23 cellular contexts compared by ENCODE assay signal in genomic region chr21:15549671-15550070, GRCh38.
DNase-seq lines count a peak whose midpoint lies in the region; ATAC-seq and TF ChIP-seq lines count a peak whose summit lies in the region.
"Had no signal": no experiment of that assay in that cellular context is flagged by ENCODE, and none has a peak within 500 bp of the region (broad histone marks: within the 10 kb centered on the region; RNA-seq: fewer than 3 reads in every experiment).

No MANE protein-coding gene starts in this region.

- H3K9ac ChIP-seq in neuronal stem cell (ENCODE audit: low read depth, low read length, poor library complexity), result no peak overlapping the region

- POLR2A ChIA-PET in WTC11 (lab: Charles Lee), result no interaction called here

- H3K27ac ChIP-seq in GM23338 (ENCODE audit: low read depth) (no peak overlapping the region), neuronal stem cell (replicated peaks; ENCODE audit: low read length) (no peak overlapping the region)
- H3K27ac ChIP-seq: SJSA1, tibial nerve had no signal

- H2BK15ac ChIP-seq in neuronal stem cell (ENCODE audit: low read length), result no peak overlapping the region

- no peak overlapping the region for H4K8ac ChIP-seq in neuronal stem cell (ENCODE audit: low read depth, low read length)

- H3K14ac ChIP-seq in neuronal stem cell (ENCODE audit: low read length), result no peak overlapping the region

- WGBS in neuronal stem cell (ENCODE audit: extremely low coverage in 2 of 2, insufficient read length in 2 of 2, insufficient replicate concordance in 1 of 2), 2 donors, result no CpG with 5 or more reads among the region's 3 CpGs

- H4K20me1 ChIP-seq in GM23338 (replicated peaks; ENCODE audit: insufficient read depth), result no peaks in the 10 kb centered on the region

- no peaks in the 10 kb centered on the region for H3K27me3 Mint-ChIP-seq in GM23338 (ENCODE audit: insufficient read depth, low read depth, poor library complexity)
- no peaks in the 10 kb centered on the region for H3K27me3 Mint-ChIP-seq in WTC11 (ENCODE audit: low read depth)
- H3K27me3 Mint-ChIP-seq: activated T-helper 17 cell treated with anti-CD3 and anti-CD28 coated beads, Interleukin-2, amount 50 U/mL, for 72 hours; stimulated activated naive B cell treated with anti-CD40 and anti-IgM and Interleukin-4, amounts not matched to agents 10 μg/mL and 1 μg/mL and 100 μg/mL, for 72 hours had no signal

- H3K4me1 Mint-ChIP-seq in GM23338 (peaks cover 10% of the 10 kb centered on the region; the same call in 2 of the 3 replicates), WTC11 (peaks cover 11% of the 10 kb centered on the region)
- H3K4me1 Mint-ChIP-seq: activated T-helper 17 cell treated with anti-CD3 and anti-CD28 coated beads, Interleukin-2, amount 50 U/mL, for 72 hours had no signal

- no peaks in the 10 kb centered on the region for H3K9me3 Mint-ChIP-seq in GM23338
- H3K9me3 Mint-ChIP-seq in WTC11, result no peaks in the 10 kb centered on the region
- H3K9me3 Mint-ChIP-seq: activated T-helper 17 cell treated with anti-CD3 and anti-CD28 coated beads, Interleukin-2, amount 50 U/mL, for 72 hours; CD8-positive, alpha-beta T cell; effector memory CD8-positive, alpha-beta T cell; stimulated activated naive B cell treated with anti-CD40 and anti-IgM and Interleukin-4, amounts not matched to agents 10 μg/mL and 1 μg/mL and 100 μg/mL, for 72 hours had no signal

- H2AK5ac ChIP-seq in neuronal stem cell (ENCODE audit: low read depth, low read length), result no peak overlapping the region

- H3K79me1 ChIP-seq in neuronal stem cell (ENCODE audit: low read depth, low read length), result no peaks in the 10 kb centered on the region

- no peak overlapping the region for H2BK12ac ChIP-seq in neuronal stem cell (ENCODE audit: low read length)

- H3K18ac ChIP-seq in neuronal stem cell (ENCODE audit: low read length), result no peak overlapping the region

- TF ChIP-seq CTCF in GM23338 (conservative IDR thresholded peaks at IDR 0.05; ENCODE audit: low read depth in 2 of 2) (no peak), WTC11 (IDR thresholded peaks at IDR 0.05) (no peak)

- no peaks in the 10 kb centered on the region for H3K27me3 ChIP-seq in GM23338 (ENCODE audit: insufficient read depth)
- peaks cover 0 to 4% (median 0%) of the 10 kb centered on the region in 3 experiments for H3K27me3 ChIP-seq in neuronal stem cell (ENCODE audit: control insufficient read depth in 3 of 3, insufficient read depth in 3 of 3, low read depth in 1 of 3, low read length in 3 of 3)
- H3K27me3 ChIP-seq: SJSA1, tibial nerve had no signal

- no peak overlapping the region for H3K4ac ChIP-seq in neuronal stem cell (ENCODE audit: low read length)

- H2BK120ac ChIP-seq in neuronal stem cell (ENCODE audit: low read depth, low read length), result no peak overlapping the region

- CTCF ChIA-PET in WTC11 (lab: Charles Lee), result no interaction called here

- H3K79me2 ChIP-seq in GM23338 (replicated peaks; ENCODE audit: insufficient read depth), result no peaks in the 10 kb centered on the region

- no peak overlapping the region for H3K27ac Mint-ChIP-seq in GM23338
- H3K27ac Mint-ChIP-seq in WTC11, result no peak overlapping the region
- H3K27ac Mint-ChIP-seq: activated T-helper 17 cell treated with anti-CD3 and anti-CD28 coated beads, Interleukin-2, amount 50 U/mL, for 72 hours; CD8-positive, alpha-beta T cell; effector memory CD8-positive, alpha-beta T cell; mesothelial cell of epicardium; stimulated activated naive B cell treated with anti-CD40 and anti-IgM and Interleukin-4, amounts not matched to agents 10 μg/mL and 1 μg/mL and 100 μg/mL, for 72 hours had no signal

- no peak overlapping the region for H3K4me3 ChIP-seq in GM23338
- no peak overlapping the region for H3K4me3 ChIP-seq in neuronal stem cell (ENCODE audit: low read length in 2 of 2)
- H3K4me3 ChIP-seq: SJSA1, tibial nerve had no signal

- peak; percentile 79 for ATAC-seq in GM23338
- ATAC-seq in WTC11, result peak; percentile 83
- no peak for ATAC-seq in esophagus mucosa
- ATAC-seq: activated CD4-positive, CD25-positive, alpha-beta regulatory T cell treated with anti-CD3 and anti-CD28 coated beads, Interleukin-2, amount 50 U/mL, for 24 hours; activated T-helper 17 cell treated with anti-CD3 and anti-CD28 coated beads, Interleukin-2, amount 50 U/mL, for 72 hours; CD8-positive, alpha-beta T cell; effector memory CD8-positive, alpha-beta T cell; left cardiac atrium; stimulated activated naive B cell treated with anti-CD40 and anti-IgM and Interleukin-4, amounts not matched to agents 10 μg/mL and 1 μg/mL and 100 μg/mL, for 72 hours had no signal

- no peaks in the 10 kb centered on the region for H3K36me3 ChIP-seq in GM23338 (ENCODE audit: insufficient read depth)
- H3K36me3 ChIP-seq in neuronal stem cell (replicated peaks in 1 of 2; ENCODE audit: control insufficient read depth in 2 of 2, insufficient read depth in 2 of 2, low read length in 2 of 2), result no peaks in the 10 kb centered on the region
- H3K36me3 ChIP-seq: SJSA1, tibial nerve had no signal

- no peak overlapping the region for H3K23ac ChIP-seq in neuronal stem cell (ENCODE audit: low read depth, low read length, poor library complexity)

- in situ Hi-C loops in ACHN (cut with HindIII; ENCODE audit: low pct_ligation_motif_present, low pct_unique_long_range_greater_than_20kb, low sequenced_read_pairs), result no loop called here

- no peak overlapping the region for H2BK5ac ChIP-seq in neuronal stem cell (ENCODE audit: low read length)

- H3K4me3 Mint-ChIP-seq in GM23338 (no peak overlapping the region), WTC11 (no peak overlapping the region)
- H3K4me3 Mint-ChIP-seq: activated T-helper 17 cell treated with anti-CD3 and anti-CD28 coated beads, Interleukin-2, amount 50 U/mL, for 72 hours; CD8-positive, alpha-beta T cell; effector memory CD8-positive, alpha-beta T cell; mesothelial cell of epicardium; stimulated activated naive B cell treated with anti-CD40 and anti-IgM and Interleukin-4, amounts not matched to agents 10 μg/mL and 1 μg/mL and 100 μg/mL, for 72 hours had no signal

- H3K4me2 ChIP-seq in GM23338, result no peak overlapping the region
- H3K4me2 ChIP-seq in neuronal stem cell (ENCODE audit: insufficient read depth, low read length, poor library complexity, severe bottlenecking), result no peak overlapping the region

- no peaks in the 10 kb centered on the region for H3K9me2 ChIP-seq in GM23338 (ENCODE audit: insufficient read depth)

- no peaks in the 10 kb centered on the region for H3F3A ChIP-seq in GM23338 (replicated peaks; ENCODE audit: low read depth)

- DNase-seq in ACHN, result peak; percentile 20
- DNase-seq in GM23338 (ENCODE audit: low spot score), result peak; percentile 67
- no peak for DNase-seq in WTC11 (ENCODE audit: low spot score)
- DNase-seq in iPS-NIHi7 (ENCODE audit: extremely low spot score), result peak; percentile 47
- no peak for DNase-seq in stimulated activated CD8-positive, alpha-beta memory T cell treated with anti-CD3 and anti-CD28 coated beads, Interleukin-4, amount 100 ng/mL, for 48 hours
- no peak for DNase-seq in GM19240 (ENCODE audit: insufficient read length, low spot score)
- no peak for DNase-seq in neuronal stem cell (ENCODE audit: low spot score)
- DNase-seq: CD8-positive, alpha-beta T cell; DND-41; effector memory CD8-positive, alpha-beta T cell; Kasumi-1; left cardiac atrium; NCI-H1417 treated with DMSO at 0.1 percent for 48 hours; NCI-H2171 treated with DMSO at 0.1 percent for 48 hours; NCI-H748 treated with DMSO at 0.1 percent for 48 hours; OCI-M1; stimulated activated naive B cell treated with anti-CD40 and anti-IgM and Interleukin-4, amounts not matched to agents 10 μg/mL and 1 μg/mL and 100 μg/mL, for 72 hours had no signal

- H3K4me1 ChIP-seq in GM23338 (ENCODE audit: insufficient read depth) (no peaks in the 10 kb centered on the region), neuronal stem cell (ENCODE audit: control insufficient read depth in 2 of 2, insufficient read depth in 1 of 2, low read depth in 1 of 2, low read length in 2 of 2) (no peaks in the 10 kb centered on the region)
- H3K4me1 ChIP-seq: SJSA1, tibial nerve had no signal

- no peaks in the 10 kb centered on the region for H3K9me3 ChIP-seq in neuronal stem cell (replicated peaks in 1 of 2; ENCODE audit: control insufficient read depth in 2 of 2, insufficient read depth in 1 of 2, low read depth in 1 of 2, low read length in 2 of 2)
- H3K9me3 ChIP-seq: SJSA1, tibial nerve had no signal

- H2AFZ ChIP-seq in GM23338 (no peak overlapping the region), neuronal stem cell (ENCODE audit: low read length) (no peak overlapping the region)

- H4K91ac ChIP-seq in neuronal stem cell (ENCODE audit: low read depth, low read length, poor library complexity), result no peak overlapping the region

- H3K36me3 Mint-ChIP-seq in GM23338 (ENCODE audit: low read depth) (no peaks in the 10 kb centered on the region), WTC11 (no peaks in the 10 kb centered on the region)
- H3K36me3 Mint-ChIP-seq: CD8-positive, alpha-beta T cell; mesothelial cell of epicardium; stimulated activated naive B cell treated with anti-CD40 and anti-IgM and Interleukin-4, amounts not matched to agents 10 μg/mL and 1 μg/mL and 100 μg/mL, for 72 hours had no signal

TF ChIP-seq in WTC11, 78 proteins besides CTCF, POLR2A, EP300 and RAD21:
- TF ChIP-seq, protein P1, sequence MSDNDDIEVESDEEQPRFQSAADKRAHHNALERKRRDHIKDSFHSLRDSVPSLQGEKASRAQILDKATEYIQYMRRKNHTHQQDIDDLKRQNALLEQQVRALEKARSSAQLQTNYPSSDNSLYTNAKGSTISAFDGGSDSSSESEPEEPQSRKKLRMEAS (CRISPR knock-in tag; IDR thresholded peaks at IDR 0.05), result no peak
- TF ChIP-seq JAZF1 (CRISPR knock-in tag; IDR thresholded peaks at IDR 0.05) (no peak), RORB (CRISPR knock-in tag; IDR thresholded peaks at IDR 0.05) (no peak), ZNF232 (CRISPR knock-in tag; IDR thresholded peaks at IDR 0.05) (no peak), TP53 (CRISPR knock-in tag; IDR thresholded peaks at IDR 0.05) (no peak)

Comparison
In these comparisons a context has a peak if more than half of its experiments do, and no peak if none do; other contexts are left out.
1. DNase-seq: peak in ACHN (single experiment), GM23338 (single experiment) and iPS-NIHi7 (single experiment); none in WTC11 (single experiment), stimulated activated CD8-positive, alpha-beta memory T cell treated with anti-CD3 and anti-CD28 coated beads, Interleukin-4, amount 100 ng/mL, for 48 hours (single experiment), GM19240 (single experiment) and neuronal stem cell (single experiment).